22 cellular contexts compared by ENCODE assay signal in genomic region chr11:8241373-8242112, GRCh38. TPM values are rescaled to one million over a fixed set of nuclear protein-coding genes. Genes with fewer than 3 reads are reported as not detected.
DNase-seq lines count a peak whose midpoint lies in the region; ATAC-seq and TF ChIP-seq lines count a peak whose summit lies in the region.
"Had no signal": no experiment of that assay in that cellular context is flagged by ENCODE, and none has a peak within 500 bp of the region (broad histone marks: within the 10 kb centered on the region; RNA-seq: fewer than 3 reads in every experiment).

No MANE protein-coding gene starts in this region.

- H3K4me3 ChIP-seq in HEK293 (ENCODE audit: low read depth, low read length), result no peak overlapping the region

- H3K27ac Mint-ChIP-seq in WTC11 (no peak overlapping the region), glutamatergic neuron (ENCODE audit: unreplicated experiment) (peak overlapping the region; percentile 98), type B pancreatic cell (no peak overlapping the region)

- no peaks in the 10 kb centered on the region for H3K36me3 ChIP-seq in HEK293 (ENCODE audit: control insufficient read depth in 2 of 2, insufficient read depth in 1 of 2, low read length in 2 of 2)

- H3K9me3 Mint-ChIP-seq in WTC11 (peaks cover 10% of the 10 kb centered on the region), glutamatergic neuron (ENCODE audit: unreplicated experiment) (peaks cover 29% of the 10 kb centered on the region), type B pancreatic cell (no peaks in the 10 kb centered on the region)
- H3K9me3 Mint-ChIP-seq: CD4-positive, alpha-beta memory T cell had no signal

- peaks cover 25% of the 10 kb centered on the region for H3K4me1 Mint-ChIP-seq in WTC11
- H3K4me1 Mint-ChIP-seq in glutamatergic neuron (ENCODE audit: low read depth, unreplicated experiment), result peaks cover 51% of the 10 kb centered on the region
- H3K4me1 Mint-ChIP-seq in type B pancreatic cell (ENCODE audit: unreplicated experiment), result peaks cover 17% of the 10 kb centered on the region
- H3K4me1 Mint-ChIP-seq: CD4-positive, alpha-beta memory T cell had no signal

- H3K27ac ChIP-seq in HEK293 (ENCODE audit: extremely low read depth, low read depth, low read length), result no peak overlapping the region

- H3K4me1 ChIP-seq in HEK293 (ENCODE audit: control insufficient read depth, insufficient read depth, low read length), result no peaks in the 10 kb centered on the region

- H3K27me3 Mint-ChIP-seq in WTC11 (ENCODE audit: low read depth) (no peaks in the 10 kb centered on the region; the same call in 1 of the 2 replicates), glutamatergic neuron (ENCODE audit: unreplicated experiment) (peaks cover 30% of the 10 kb centered on the region), type B pancreatic cell (peaks cover 22% of the 10 kb centered on the region)

- no peak; the same call in 1 of the 2 replicates for ATAC-seq in WTC11
- ATAC-seq: PC-3 had no signal

- H3K9me3 ChIP-seq in HEK293 (ENCODE audit: control insufficient read depth, insufficient read depth, low read depth, low read length), result no peaks in the 10 kb centered on the region

- TF ChIP-seq CTCF in HEK293 (tag by site-specific recombination; IDR thresholded peaks at IDR 0.05), result no peak
- no peak for TF ChIP-seq CTCF in WTC11 (IDR thresholded peaks at IDR 0.05)
- no peak for TF ChIP-seq CTCF in glutamatergic neuron (IDR thresholded peaks at IDR 0.05; ENCODE audit: partially characterized antibody, unreplicated experiment)
- TF ChIP-seq CTCF in type B pancreatic cell (conservative IDR thresholded peaks at IDR 0.05), result no peak

- DNase-seq in WTC11 (ENCODE audit: low spot score), result no peak
- no peak for DNase-seq in glutamatergic neuron
- peak; percentile 73 for DNase-seq in retina
- no peak for DNase-seq in DMS153 (lab: John Stamatoyannopoulos, UW)
- DNase-seq in type B pancreatic cell (ENCODE audit: extremely low spot score, unreplicated experiment), result no peak
- no peak for DNase-seq in DMS153 treated with DMSO at 0.1 percent for 48 hours (lab: John Stamatoyannopoulos, UW; ENCODE audit: unreplicated experiment)
- DNase-seq: Calu3; CD4-positive, alpha-beta memory T cell; DMS53; GF-D8; KG1; NCI-H146; NCI-H2029 treated with DMSO at 0.1 percent for 48 hours; NCI-H226; NCI-H524; NCI-H774; PC-3; Right ventricle myocardium superior had no signal

- POLR2A ChIA-PET in HEK293 (lab: Yijun Ruan, JAX) (no interaction called here), WTC11 (lab: Charles Lee) (interaction anchor here (0.6 to 1.3 kb wide), 3 partner anchors 22 to 113 kb away, joined by 3 to 6 read pairs (median 3); partner anchors contain the start of gene LMO1)

- CTCF ChIA-PET in HEK293 (lab: Yijun Ruan, JAX) (interaction anchor here (0.6 to 2.0 kb wide), 4 partner anchors 22 to 1593 kb away, joined by 3 to 18 read pairs (median 6); partner anchors contain the start of gene LMO1), WTC11 (lab: Charles Lee) (interaction anchor here (0.6 to 8.1 kb wide), 14 partner anchors 12 to 325 kb away, joined by 3 to 97 read pairs (median 5); partner anchors contain the start of gene LMO1)

- H3K36me3 Mint-ChIP-seq in WTC11 (peaks cover 6% of the 10 kb centered on the region), glutamatergic neuron (ENCODE audit: unreplicated experiment) (peaks cover 5% of the 10 kb centered on the region), type B pancreatic cell (no peaks in the 10 kb centered on the region)
- H3K36me3 Mint-ChIP-seq: CD4-positive, alpha-beta memory T cell had no signal

- no peak overlapping the region for H3K4me3 Mint-ChIP-seq in WTC11
- H3K4me3 Mint-ChIP-seq in glutamatergic neuron (ENCODE audit: unreplicated experiment), result peak overlapping the region; percentile 84
- no peak overlapping the region for H3K4me3 Mint-ChIP-seq in type B pancreatic cell
- H3K4me3 Mint-ChIP-seq: CD4-positive, alpha-beta memory T cell had no signal

TF ChIP-seq in HEK293, 187 proteins besides CTCF, POLR2A, EP300 and RAD21:
- peak; percentile 95 for TF ChIP-seq ZNF623 (tag by site-specific recombination; IDR thresholded peaks at IDR 0.05)
- TF ChIP-seq ZNF785 (tag by site-specific recombination; IDR thresholded peaks at IDR 0.05), result no peak

TF ChIP-seq in WTC11, 78 proteins besides CTCF, POLR2A, EP300 and RAD21:
- TF ChIP-seq ZNF423 (CRISPR knock-in tag; IDR thresholded peaks at IDR 0.05) (no peak), GTF2I (CRISPR knock-in tag; conservative IDR thresholded peaks at IDR 0.05) (peak; percentile 91)

RNA-seq across cellular contexts. Expression of gene LMO1, which starts 22.1 kb away (rescaled TPM):
- total RNA-seq in WTC11 (2021), result 0.39 to 0.44 TPM (median 0.44 TPM) in 3 replicates
- total RNA-seq in glutamatergic neuron (ENCODE audit: unreplicated experiment), result 5.7 TPM
- 2.1 and 2.7 TPM in 2 replicates for total RNA-seq in type B pancreatic cell (ENCODE audit: low replicate concordance)
- total RNA-seq: Calu3; CD4-positive, alpha-beta memory T cell; RPMI7951; SK-MEL-5; T-helper 1 cell treated with Interleukin-12 subunit alpha and Interleukin-12 subunit beta and Interleukin-4 antibody, amounts not matched to agents 30 ng/mL and 1 ng/mL, for 36 hours had no signal
